In the genomic region with DNA sequence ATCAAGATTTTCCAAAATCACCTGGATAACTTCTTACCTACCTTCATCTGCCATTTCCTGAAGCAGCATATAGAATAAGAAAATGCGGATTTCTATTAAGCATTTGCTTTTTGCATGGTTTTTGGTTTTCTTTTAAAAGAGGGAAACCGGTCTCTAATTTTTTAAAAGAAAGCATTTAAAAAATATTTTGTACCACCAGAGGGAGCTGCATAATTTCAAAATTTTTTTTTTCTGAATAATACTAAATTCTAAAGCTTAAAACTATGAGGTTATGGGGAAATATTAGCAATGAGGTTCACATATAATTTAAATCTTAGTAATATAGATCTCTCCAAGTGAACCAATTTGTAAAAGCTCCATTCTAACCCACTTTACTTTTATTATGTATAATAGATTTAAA, we compare ENCODE assay signal across 19 cellular contexts.
DNase-seq lines count a peak whose midpoint lies in the region; ATAC-seq and TF ChIP-seq lines count a peak whose summit lies in the region.
"Had no signal": no experiment of that assay in that cellular context is flagged by ENCODE, and none has a peak within 500 bp of the region (broad histone marks: within the 10 kb centered on the region; RNA-seq: fewer than 3 reads in every experiment).

No MANE protein-coding gene starts in this region.

- TF ChIP-seq POLR2A in IMR-90 (IDR thresholded peaks at IDR 0.05; ENCODE audit: low read depth, low read length) = no peak

- CTCF ChIA-PET in IMR-90 (lab: Yijun Ruan, JAX) = interaction anchor here (0.6 to 1.0 kb wide), 2 partner anchors 11 to 50 kb away, joined by 3 read pairs; no protein-coding TSS in a partner anchor

- no peaks in the 10 kb centered on the region for H3K4me1 Mint-ChIP-seq in mesothelial cell of epicardium
- H3K4me1 Mint-ChIP-seq in activated T-cell treated with anti-CD3 and anti-CD28 coated beads, Interleukin-2, amount 50 U/mL, for 4 hours (ENCODE audit: low read depth) = no peaks in the 10 kb centered on the region
- H3K4me1 Mint-ChIP-seq: activated CD4-positive, alpha-beta T cell treated with anti-CD3 and anti-CD28 coated beads, Interleukin-2, amount 10 ng/mL, durations not matched to agents 7 days and 5 days; CD14-positive monocyte; IgD-negative memory B cell had no signal

- no peak overlapping the region for H4K8ac ChIP-seq in IMR-90 (ENCODE audit: low read depth in 2 of 2, low read length in 2 of 2)

- H2BK15ac ChIP-seq in IMR-90 (ENCODE audit: low read depth, low read length) = no peak overlapping the region

- no peak overlapping the region for H2AK5ac ChIP-seq in IMR-90 (ENCODE audit: low read depth, low read length)

- H3K27me3 Mint-ChIP-seq in mesothelial cell of epicardium (ENCODE audit: low read depth) = no peaks in the 10 kb centered on the region
- no peaks in the 10 kb centered on the region for H3K27me3 Mint-ChIP-seq in activated T-cell treated with anti-CD3 and anti-CD28 coated beads, Interleukin-2, amount 50 U/mL, for 4 hours (ENCODE audit: low read depth)
- H3K27me3 Mint-ChIP-seq: activated CD4-positive, alpha-beta T cell treated with anti-CD3 and anti-CD28 coated beads, Interleukin-2, amount 10 ng/mL, durations not matched to agents 7 days and 5 days; IgD-negative memory B cell had no signal

- H3K9ac ChIP-seq in IMR-90 (ENCODE audit: low read depth, low read length) (no peak overlapping the region), adipocyte (ENCODE audit: low read length) (no peak overlapping the region)

- no peaks in the 10 kb centered on the region for H3K9me1 ChIP-seq in IMR-90 (ENCODE audit: insufficient read depth, low read length)

- H3K36me3 ChIP-seq in IMR-90 (ENCODE audit: control insufficient read depth, insufficient read depth, low read length) = no peaks in the 10 kb centered on the region
- no peaks in the 10 kb centered on the region for H3K36me3 ChIP-seq in adipocyte (ENCODE audit: control insufficient read depth, insufficient read depth, low read length, severe bottlenecking)

- no peaks in the 10 kb centered on the region for H3K4me1 ChIP-seq in IMR-90 (ENCODE audit: control insufficient read depth, insufficient read depth, low read length)
- no peaks in the 10 kb centered on the region for H3K4me1 ChIP-seq in adipocyte (ENCODE audit: control insufficient read depth, insufficient read depth, low read length)

- TF ChIP-seq CTCF in AG09319 (IDR thresholded peaks at IDR 0.05; ENCODE audit: low read depth, low read length) (peak; percentile 25), IMR-90 (conservative IDR thresholded peaks at IDR 0.05; ENCODE audit: low read depth, low read length) (peak; percentile 32; the same call in 1 of the 2 replicates), mesothelial cell of epicardium (IDR thresholded peaks at IDR 0.05; ENCODE audit: unreplicated experiment) (peak; percentile 91)

- H3K4me2 ChIP-seq in IMR-90 (ENCODE audit: low read depth, low read length) = no peak overlapping the region

- H2AK9ac ChIP-seq in IMR-90 (replicated peaks; ENCODE audit: low read depth, low read length, poor library complexity) = no peak overlapping the region

- H3K18ac ChIP-seq in IMR-90 (ENCODE audit: low read depth, low read length) = no peak overlapping the region

- H3K9me3 Mint-ChIP-seq in mesothelial cell of epicardium = peaks cover 22% of the 10 kb centered on the region
- H3K9me3 Mint-ChIP-seq in activated T-cell treated with anti-CD3 and anti-CD28 coated beads, Interleukin-2, amount 50 U/mL, for 4 hours = no peaks in the 10 kb centered on the region
- H3K9me3 Mint-ChIP-seq: activated CD4-positive, alpha-beta T cell treated with anti-CD3 and anti-CD28 coated beads, Interleukin-2, amount 10 ng/mL, durations not matched to agents 7 days and 5 days; T-helper 2 cell treated with Interferon-gamma antibody and Interleukin-4, amounts not matched to agents 5 μg/mL and 100 μg/mL, for 36 hours had no signal

- intact Hi-C loops in IMR-90 (cut with micrococcal nuclease) = loop anchor here (1.0 kb wide), 1 partner anchor 296 kb away; no protein-coding TSS in a partner anchor

- H3K27me3 ChIP-seq in IMR-90 (ENCODE audit: control insufficient read depth, insufficient read depth, low read length) = no peaks in the 10 kb centered on the region
- peaks cover 4% of the 10 kb centered on the region for H3K27me3 ChIP-seq in adipocyte (replicated peaks; ENCODE audit: control insufficient read depth, insufficient read depth, low read length)

- H4K20me1 ChIP-seq in IMR-90 (ENCODE audit: insufficient read depth, low read length) = no peaks in the 10 kb centered on the region

- no peak for DNase-seq in AG09319 (ENCODE audit: extremely low read depth, low read depth)
- DNase-seq in IMR-90 = no peak
- peak; percentile 23 for DNase-seq in adipocyte (ENCODE audit: low read depth)
- DNase-seq in mesothelial cell of epicardium (ENCODE audit: low spot score in 2 of 2, unreplicated experiment in 2 of 2) = no peak
- DNase-seq in DMS79 treated with DMSO at 0.1 percent for 48 hours (lab: John Stamatoyannopoulos, UW) = no peak
- no peak for DNase-seq in activated T-cell treated with anti-CD3 and anti-CD28 coated beads, Interleukin-2, amount 50 U/mL, for 4 hours
- no peak for DNase-seq in GF-D8 (lab: John Stamatoyannopoulos, UW)
- no peak for DNase-seq in occipital lobe (lab: John Stamatoyannopoulos, UW)
- DNase-seq: activated CD4-positive, alpha-beta T cell treated with anti-CD3 and anti-CD28 coated beads, Interleukin-2, amount 10 ng/mL, durations not matched to agents 7 days and 5 days; aorta; effector CD4-positive, alpha-beta T cell; kidney glomerular epithelial cell; NCI-H524; retina; stimulated activated CD4-positive, alpha-beta T cell treated with anti-CD3 and anti-CD28 coated beads, Interleukin-2, amount 100 ng/mL, for 48 hours had no signal

- H3K4ac ChIP-seq in IMR-90 (ENCODE audit: low read depth, low read length) = no peak overlapping the region

- in situ Hi-C loops in IMR-90 (cut with MboI; ENCODE audit: low sequenced_read_pairs) = no loop called here

- POLR2A ChIA-PET in IMR-90 (lab: Charles Lee; ENCODE audit: unreplicated experiment) = no interaction called here

- H3K23ac ChIP-seq in IMR-90 (ENCODE audit: low read depth, low read length) = no peak overlapping the region

- dilution Hi-C loops in IMR-90 (cut with HindIII; ENCODE audit: low sequenced_read_pairs, unreplicated experiment) = no loop called here

- H2BK120ac ChIP-seq in IMR-90 (ENCODE audit: low read depth, low read length) = no peak overlapping the region

- WGBS in IMR-90 (ENCODE audit: extremely low coverage in 2 of 2, insufficient read length in 1 of 2), 2 experiments = no CpG with 5 or more reads among the region's 2 CpGs

- H3K27ac ChIP-seq in IMR-90 (ENCODE audit: insufficient read depth, low read length) = no peak overlapping the region
- H3K27ac ChIP-seq: RWPE1 had no signal

- H3K4me3 Mint-ChIP-seq in mesothelial cell of epicardium = no peak overlapping the region
- no peak overlapping the region for H3K4me3 Mint-ChIP-seq in activated T-cell treated with anti-CD3 and anti-CD28 coated beads, Interleukin-2, amount 50 U/mL, for 4 hours
- H3K4me3 Mint-ChIP-seq: activated CD4-positive, alpha-beta T cell treated with anti-CD3 and anti-CD28 coated beads, Interleukin-2, amount 10 ng/mL, durations not matched to agents 7 days and 5 days; CD14-positive monocyte; IgD-negative memory B cell; T-helper 2 cell treated with Interferon-gamma antibody and Interleukin-4, amounts not matched to agents 5 μg/mL and 100 μg/mL, for 36 hours had no signal

- H2AFZ ChIP-seq in IMR-90 (replicated peaks; ENCODE audit: low read length, poor library complexity) = no peak overlapping the region

- H3K4me3 ChIP-seq in IMR-90 (ENCODE audit: insufficient read depth, low read depth, low read length) = no peak overlapping the region
- H3K4me3 ChIP-seq in adipocyte (ENCODE audit: low read length) = no peak overlapping the region

- no peak overlapping the region for H4K5ac ChIP-seq in IMR-90 (ENCODE audit: low read depth, low read length)

- H3K14ac ChIP-seq in IMR-90 (replicated peaks; ENCODE audit: low read depth, low read length) = no peak overlapping the region

- no peak overlapping the region for H2BK20ac ChIP-seq in IMR-90 (ENCODE audit: low read depth, low read length)

- no peak overlapping the region for H2BK5ac ChIP-seq in IMR-90 (ENCODE audit: low read depth, low read length, poor library complexity, severe bottlenecking)

- H3K9me3 ChIP-seq in IMR-90 (ENCODE audit: control insufficient read depth, insufficient read depth, low read length) (no peaks in the 10 kb centered on the region), adipocyte (ENCODE audit: control insufficient read depth, low read length) (peaks cover 4% of the 10 kb centered on the region)

- no peak overlapping the region for H3K56ac ChIP-seq in IMR-90 (ENCODE audit: extremely low read depth, insufficient read depth, low read length)

- no peak overlapping the region for H3K27ac Mint-ChIP-seq in mesothelial cell of epicardium
- H3K27ac Mint-ChIP-seq: activated CD4-positive, alpha-beta T cell treated with anti-CD3 and anti-CD28 coated beads, Interleukin-2, amount 10 ng/mL, durations not matched to agents 7 days and 5 days; CD14-positive monocyte; IgD-negative memory B cell; T-helper 2 cell treated with Interferon-gamma antibody and Interleukin-4, amounts not matched to agents 5 μg/mL and 100 μg/mL, for 36 hours had no signal

- ATAC-seq in IMR-90 (ENCODE audit: low read depth) = no peak
- ATAC-seq in activated T-cell treated with anti-CD3 and anti-CD28 coated beads, Interleukin-2, amount 50 U/mL, for 4 hours = no peak

- no peak overlapping the region for H4K91ac ChIP-seq in IMR-90 (ENCODE audit: insufficient read depth, low read depth, low read length)

- H3K79me1 ChIP-seq in IMR-90 (ENCODE audit: low read depth in 1 of 2, low read length in 2 of 2) = no peaks in the 10 kb centered on the region

- BruUV-seq in IMR-90 (replicated peaks; lab: Mats Ljungman, UMichigan) = no TSS peak

- TF ChIP-seq RAD21 in IMR-90 (IDR thresholded peaks at IDR 0.05; ENCODE audit: low read length) = no peak

- no peaks in the 10 kb centered on the region for H3K36me3 Mint-ChIP-seq in mesothelial cell of epicardium
- H3K36me3 Mint-ChIP-seq in activated T-cell treated with anti-CD3 and anti-CD28 coated beads, Interleukin-2, amount 50 U/mL, for 4 hours (ENCODE audit: insufficient read depth) = no peaks in the 10 kb centered on the region
- H3K36me3 Mint-ChIP-seq: CD14-positive monocyte, IgD-negative memory B cell had no signal

TF ChIP-seq in IMR-90, 13 proteins besides CTCF, POLR2A, EP300 and RAD21 (continues in another document):
- no peak for TF ChIP-seq FOS (IDR thresholded peaks at IDR 0.05; ENCODE audit: low read depth, low read length)
- TF ChIP-seq, protein P1, sequence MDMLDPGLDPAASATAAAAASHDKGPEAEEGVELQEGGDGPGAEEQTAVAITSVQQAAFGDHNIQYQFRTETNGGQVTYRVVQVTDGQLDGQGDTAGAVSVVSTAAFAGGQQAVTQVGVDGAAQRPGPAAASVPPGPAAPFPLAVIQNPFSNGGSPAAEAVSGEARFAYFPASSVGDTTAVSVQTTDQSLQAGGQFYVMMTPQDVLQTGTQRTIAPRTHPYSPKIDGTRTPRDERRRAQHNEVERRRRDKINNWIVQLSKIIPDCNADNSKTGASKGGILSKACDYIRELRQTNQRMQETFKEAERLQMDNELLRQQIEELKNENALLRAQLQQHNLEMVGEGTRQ (IDR thresholded peaks at IDR 0.05; ENCODE audit: low read depth, low read length) = no peak
- no peak for TF ChIP-seq RCOR1 (IDR thresholded peaks at IDR 0.05; ENCODE audit: insufficient replicate concordance, low read length)
- TF ChIP-seq MAZ (IDR thresholded peaks at IDR 0.05; ENCODE audit: borderline replicate concordance, low read depth, low read length) = no peak

Comparison
In these comparisons a context has a peak if more than half of its experiments do, and no peak if none do; other contexts are left out.
1. CTCF ChIP-seq: peak in every context shown above with its lines; median percentile 91 in mesothelial cell of epicardium; 32 in IMR-90; 25 in AG09319.